In genomic region chr2:113376935-113377445, GRCh38 we compare ENCODE assay signal across 12 cellular contexts.
DNase-seq lines count a peak whose midpoint lies in the region; ATAC-seq lines count a peak whose summit lies in the region.
"Had no signal": no experiment of that assay in that cellular context is flagged by ENCODE, and none has a peak within 500 bp of the region (broad histone marks: within the 10 kb centered on the region; RNA-seq: fewer than 3 reads in every experiment).

No MANE protein-coding gene starts in this region.

- no peak for DNase-seq in activated CD4-positive, CD25-positive, alpha-beta regulatory T cell (lab: John Stamatoyannopoulos, UW)
- no peak for DNase-seq in sciatic nerve (ENCODE audit: low spot score)
- no peak for DNase-seq in hepatic stellate cell (ENCODE audit: low spot score)
- DNase-seq in SHP77 treated with DMSO at 0.1 percent for 48 hours (lab: John Stamatoyannopoulos, UW) = no peak
- no peak for DNase-seq in DMS153 (lab: John Stamatoyannopoulos, UW)
- DNase-seq: dermis blood vessel endothelial cell, ovary, PC-9 had no signal

- intact Hi-C loops in sciatic nerve (cut with DNase I) = no loop called here

- peak; percentile 82 to 86 for ATAC-seq in activated CD4-positive, CD25-positive, alpha-beta regulatory T cell treated with anti-CD3 and anti-CD28 coated beads, Interleukin-2, amount 50 U/mL, for 24 hours
- ATAC-seq in GM21737 (IDR thresholded peaks at IDR 0.05; ENCODE audit: unreplicated experiment) = peak; percentile 77
- peak; percentile 89 for ATAC-seq in HG03520 (IDR thresholded peaks at IDR 0.05; ENCODE audit: unreplicated experiment)
- ATAC-seq in sciatic nerve = peak; percentile 74
- ATAC-seq: K562 had no signal
